In the genomic region with DNA sequence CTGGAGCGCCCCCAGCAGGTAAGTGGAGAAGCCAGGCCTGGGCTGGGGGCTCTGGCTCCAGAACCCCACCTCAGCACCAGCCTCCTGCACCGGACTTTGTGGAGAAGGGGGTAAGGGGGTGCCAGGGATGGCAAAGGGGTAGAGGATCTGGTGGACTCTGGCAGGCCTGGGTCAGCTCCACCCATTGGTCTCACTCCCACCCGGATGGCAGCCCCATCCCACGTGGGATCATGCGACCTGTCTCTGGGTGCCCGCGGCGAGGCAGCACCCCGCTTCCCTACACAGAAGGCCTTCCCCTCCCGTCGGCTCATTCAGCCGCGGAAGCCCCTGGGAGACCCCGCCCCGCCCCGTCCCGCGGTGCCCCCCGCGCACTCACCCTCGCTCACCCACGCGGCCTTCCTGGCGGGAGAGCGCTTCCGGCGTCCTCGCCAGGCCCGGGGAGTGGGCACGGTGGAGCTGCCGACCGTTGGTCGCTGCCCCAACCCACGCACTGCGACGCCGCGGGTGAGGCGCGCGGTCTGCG, we compare ENCODE assay signal across 8 cellular contexts. TPM values are rescaled to one million over a fixed set of nuclear protein-coding genes. Genes with fewer than 3 reads are reported as not detected.
DNase-seq lines count a peak whose midpoint lies in the region; TF ChIP-seq lines count a peak whose summit lies in the region.

No MANE protein-coding gene starts in this region.

- peak overlapping the region; percentile 41 for H3K4me3 ChIP-seq in retinal pigment epithelial cell (ENCODE audit: low read length)

- intact Hi-C loops in activated T-helper 2 cell treated with anti-CD3 and anti-CD28 coated beads, Interferon-gamma antibody, Interleukin-2, Interleukin-4, amounts not matched to agents 10 μg/mL and 5 μg/mL and 100 μg/mL, durations not matched to agents 14 hours and 24 hours and 36 hours (cut with micrococcal nuclease) = loop anchor here (1.0 to 2.0 kb wide), 4 partner anchors 32 to 120 kb away; a partner anchor contains a TSS

- peaks cover 39% of the 10 kb centered on the region for H3K4me1 Mint-ChIP-seq in HFFc6 (ENCODE audit: low read depth)
- H3K4me1 Mint-ChIP-seq in activated T-helper 2 cell treated with anti-CD3 and anti-CD28 coated beads, Interferon-gamma antibody, Interleukin-2, Interleukin-4, amounts not matched to agents 10 μg/mL and 5 μg/mL and 100 μg/mL, durations not matched to agents 14 hours and 24 hours and 36 hours (ENCODE audit: low read depth) = peaks cover 24% of the 10 kb centered on the region

- H3K27ac Mint-ChIP-seq in HFFc6 = peak overlapping the region; percentile 99
- H3K27ac Mint-ChIP-seq in activated T-helper 2 cell treated with anti-CD3 and anti-CD28 coated beads, Interferon-gamma antibody, Interleukin-2, Interleukin-4, amounts not matched to agents 10 μg/mL and 5 μg/mL and 100 μg/mL, durations not matched to agents 14 hours and 24 hours and 36 hours = peak overlapping the region; percentile 86

- peaks cover 4% of the 10 kb centered on the region; the same call in 1 of the 2 replicates for H3K27me3 Mint-ChIP-seq in HFFc6 (ENCODE audit: insufficient read depth)
- no peaks in the 10 kb centered on the region for H3K27me3 Mint-ChIP-seq in activated T-helper 2 cell treated with anti-CD3 and anti-CD28 coated beads, Interferon-gamma antibody, Interleukin-2, Interleukin-4, amounts not matched to agents 10 μg/mL and 5 μg/mL and 100 μg/mL, durations not matched to agents 14 hours and 24 hours and 36 hours (ENCODE audit: low read depth)

- DNase-seq in NK-92 treated with Interleukin-12 subunit alpha and Interleukin-12 subunit beta, amount 100 ng/mL, for 24 hours (lab: John Stamatoyannopoulos, UW) = peak; percentile 65
- DNase-seq in NK-92 (lab: John Stamatoyannopoulos, UW; ENCODE audit: unreplicated experiment) = no peak
- DNase-seq in HFFc6 = no peak
- peak; percentile 46 for DNase-seq in NCI-H2171 treated with DMSO at 0.1 percent for 48 hours (lab: John Stamatoyannopoulos, UW)
- DNase-seq in activated T-helper 2 cell treated with anti-CD3 and anti-CD28 coated beads, Interferon-gamma antibody, Interleukin-2, Interleukin-4, amounts not matched to agents 10 μg/mL and 5 μg/mL and 100 μg/mL, durations not matched to agents 14 hours and 24 hours and 36 hours (ENCODE audit: low spot score) = peak; percentile 44
- DNase-seq in glomerular visceral epithelial cell (ENCODE audit: extremely low spot score) = peak; percentile 22
- DNase-seq in retinal pigment epithelial cell (ENCODE audit: low read depth) = no peak
- DNase-seq in NCI-H510A (lab: John Stamatoyannopoulos, UW) = no peak

- peaks cover 13% of the 10 kb centered on the region for H3K36me3 Mint-ChIP-seq in HFFc6 (ENCODE audit: low read depth)
- H3K36me3 Mint-ChIP-seq in activated T-helper 2 cell treated with anti-CD3 and anti-CD28 coated beads, Interferon-gamma antibody, Interleukin-2, Interleukin-4, amounts not matched to agents 10 μg/mL and 5 μg/mL and 100 μg/mL, durations not matched to agents 14 hours and 24 hours and 36 hours (ENCODE audit: low read depth) = peaks cover 19% of the 10 kb centered on the region

- no peaks in the 10 kb centered on the region for H3K9me3 Mint-ChIP-seq in HFFc6
- H3K9me3 Mint-ChIP-seq in activated T-helper 2 cell treated with anti-CD3 and anti-CD28 coated beads, Interferon-gamma antibody, Interleukin-2, Interleukin-4, amounts not matched to agents 10 μg/mL and 5 μg/mL and 100 μg/mL, durations not matched to agents 14 hours and 24 hours and 36 hours = no peaks in the 10 kb centered on the region

- peak overlapping the region; percentile 86 for H3K4me3 Mint-ChIP-seq in HFFc6
- peak overlapping the region; percentile 84 for H3K4me3 Mint-ChIP-seq in activated T-helper 2 cell treated with anti-CD3 and anti-CD28 coated beads, Interferon-gamma antibody, Interleukin-2, Interleukin-4, amounts not matched to agents 10 μg/mL and 5 μg/mL and 100 μg/mL, durations not matched to agents 14 hours and 24 hours and 36 hours (ENCODE audit: low read depth)

- TF ChIP-seq CTCF in HFFc6 (IDR thresholded peaks at IDR 0.05) (no peak), retinal pigment epithelial cell (conservative IDR thresholded peaks at IDR 0.05; ENCODE audit: low read depth, low read length) (peak; percentile 40)

RNA-seq across cellular contexts. Expression of a gene that starts 0.5 kb away (rescaled TPM):
- 10 to 100 TPM in 5 of 6 experiments, 1 to 10 TPM in 1; 8.6 to 14.1 (median 13.0) TPM for total RNA-seq in HFFc6 (2021; fragmentation: NEBNext Ultra II Directional; extraction: Animal tissue kit (Norgen Biotek cat#: 25700))
- total RNA-seq in activated T-helper 2 cell treated with anti-CD3 and anti-CD28 coated beads, Interferon-gamma antibody, Interleukin-2, Interleukin-4, amounts not matched to agents 10 μg/mL and 5 μg/mL and 100 μg/mL, durations not matched to agents 14 hours and 24 hours and 36 hours = 30.4 and 33.4 TPM in 2 replicates

RNA-seq across cellular contexts. Expression of a gene that starts 30.1 kb away (rescaled TPM):
- 1 to 10 TPM; 3.3 to 4.2 (median 3.7) TPM for total RNA-seq in HFFc6 (2021; fragmentation: NEBNext Ultra II Directional; extraction: Animal tissue kit (Norgen Biotek cat#: 25700))
- 5.1 and 6.4 TPM in 2 replicates for total RNA-seq in activated T-helper 2 cell treated with anti-CD3 and anti-CD28 coated beads, Interferon-gamma antibody, Interleukin-2, Interleukin-4, amounts not matched to agents 10 μg/mL and 5 μg/mL and 100 μg/mL, durations not matched to agents 14 hours and 24 hours and 36 hours

RNA-seq across cellular contexts. Expression of a gene that starts 31.6 kb away (rescaled TPM):
- 10 to 100 TPM; 46.3 to 55.9 (median 51.1) TPM for total RNA-seq in HFFc6 (2021; fragmentation: NEBNext Ultra II Directional; extraction: Animal tissue kit (Norgen Biotek cat#: 25700))
- 134 and 141 TPM in 2 replicates for total RNA-seq in activated T-helper 2 cell treated with anti-CD3 and anti-CD28 coated beads, Interferon-gamma antibody, Interleukin-2, Interleukin-4, amounts not matched to agents 10 μg/mL and 5 μg/mL and 100 μg/mL, durations not matched to agents 14 hours and 24 hours and 36 hours

RNA-seq across cellular contexts. Expression of a gene that starts 47.7 kb away (rescaled TPM):
- not detected for total RNA-seq in HFFc6 (2021; fragmentation: NEBNext Ultra II Directional; extraction: Animal tissue kit (Norgen Biotek cat#: 25700))
- 0.87 and 1.2 TPM in 2 replicates for total RNA-seq in activated T-helper 2 cell treated with anti-CD3 and anti-CD28 coated beads, Interferon-gamma antibody, Interleukin-2, Interleukin-4, amounts not matched to agents 10 μg/mL and 5 μg/mL and 100 μg/mL, durations not matched to agents 14 hours and 24 hours and 36 hours

RNA-seq across cellular contexts. Expression of a gene that starts 47.8 kb away (rescaled TPM):
- not detected for total RNA-seq in HFFc6 (2021; fragmentation: NEBNext Ultra II Directional; extraction: Animal tissue kit (Norgen Biotek cat#: 25700))
- total RNA-seq in activated T-helper 2 cell treated with anti-CD3 and anti-CD28 coated beads, Interferon-gamma antibody, Interleukin-2, Interleukin-4, amounts not matched to agents 10 μg/mL and 5 μg/mL and 100 μg/mL, durations not matched to agents 14 hours and 24 hours and 36 hours = 0.60 and 0.89 TPM in 2 replicates

Comparison
In these comparisons a context has a peak if more than half of its experiments do, and no peak if none do; other contexts are left out.
1. DNase-seq: peak in NK-92 treated with Interleukin-12 subunit alpha and Interleukin-12 subunit beta, amount 100 ng/mL, for 24 hours (single experiment), NCI-H2171 treated with DMSO at 0.1 percent for 48 hours (single experiment), activated T-helper 2 cell treated with anti-CD3 and anti-CD28 coated beads, Interferon-gamma antibody, Interleukin-2, Interleukin-4, amounts not matched to agents 10 μg/mL and 5 μg/mL and 100 μg/mL, durations not matched to agents 14 hours and 24 hours and 36 hours (single experiment) and glomerular visceral epithelial cell (single experiment); none in NK-92 (single experiment), HFFc6 (single experiment), retinal pigment epithelial cell (single experiment) and NCI-H510A (single experiment).